Comparison of ENCODE assay signal across 10 cellular contexts in the genomic region with DNA sequence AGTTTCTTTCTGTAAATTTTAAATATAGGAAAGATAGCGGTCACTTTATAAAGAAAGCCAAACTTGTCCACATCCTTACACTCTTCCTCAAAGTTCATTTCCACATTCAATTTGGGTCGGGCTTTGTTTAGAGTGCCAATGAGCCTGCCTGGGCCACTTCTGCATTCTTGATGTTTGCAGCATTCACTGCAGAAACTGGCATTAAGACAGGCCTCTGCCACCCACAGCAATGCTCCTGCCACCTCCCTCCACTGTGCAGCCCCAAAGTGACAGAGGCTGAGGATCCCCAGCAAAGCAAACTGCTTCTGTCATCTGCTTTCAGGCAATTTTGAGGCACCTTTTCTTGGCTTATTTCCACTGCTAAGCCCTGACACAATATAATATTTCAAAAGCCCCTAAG.
DNase-seq lines count a peak whose midpoint lies in the region; ATAC-seq and TF ChIP-seq lines count a peak whose summit lies in the region.
"Had no signal": no experiment of that assay in that cellular context is flagged by ENCODE, and none has a peak within 500 bp of the region (broad histone marks: within the 10 kb centered on the region; RNA-seq: fewer than 3 reads in every experiment).

No MANE protein-coding gene starts in this region.

- H4K91ac ChIP-seq in IMR-90 (ENCODE audit: insufficient read depth, low read depth, low read length), result no peak overlapping the region
- H4K91ac ChIP-seq in mesenchymal stem cell (ENCODE audit: low read length), result no peak overlapping the region

- H3K23ac ChIP-seq in IMR-90 (ENCODE audit: low read depth, low read length) (no peak overlapping the region), mesenchymal stem cell (ENCODE audit: low read length in 2 of 2) (no peak overlapping the region)

- H3K27ac Mint-ChIP-seq in stimulated activated memory B cell treated with anti-CD40 and anti-IgM and Interleukin-4, amounts not matched to agents 10 μg/mL and 1 μg/mL and 100 μg/mL, for 72 hours, result peak overlapping the region; percentile 86
- no peak overlapping the region for H3K27ac Mint-ChIP-seq in type B pancreatic cell

- H3K4me2 ChIP-seq in IMR-90 (ENCODE audit: low read depth, low read length) (no peak overlapping the region), mesenchymal stem cell (ENCODE audit: low read length, poor library complexity, severe bottlenecking) (no peak overlapping the region)

- peak overlapping the region; percentile 42; the same call in 1 of the 2 replicates for H3K18ac ChIP-seq in IMR-90 (ENCODE audit: low read depth, low read length)
- no peak overlapping the region for H3K18ac ChIP-seq in mesenchymal stem cell (ENCODE audit: low read depth in 1 of 2, low read length in 2 of 2)

- H3K36me3 Mint-ChIP-seq in stimulated activated memory B cell treated with anti-CD40 and anti-IgM and Interleukin-4, amounts not matched to agents 10 μg/mL and 1 μg/mL and 100 μg/mL, for 72 hours, result no peaks in the 10 kb centered on the region
- no peaks in the 10 kb centered on the region for H3K36me3 Mint-ChIP-seq in type B pancreatic cell

- H2BK20ac ChIP-seq in IMR-90 (ENCODE audit: low read depth, low read length), result no peak overlapping the region

- in situ Hi-C loops in IMR-90 (cut with MboI; ENCODE audit: low sequenced_read_pairs), result no loop called here

- H3K79me1 ChIP-seq in IMR-90 (ENCODE audit: low read depth in 1 of 2, low read length in 2 of 2) (no peaks in the 10 kb centered on the region), mesenchymal stem cell (replicated peaks; ENCODE audit: low read length, poor library complexity, severe bottlenecking) (no peaks in the 10 kb centered on the region)

- 0 out of 2 replicates have a peak overlapping the region, but pooled peaks have one; percentile 24 for H4K5ac ChIP-seq in IMR-90 (ENCODE audit: low read depth, low read length)

- H3K4me1 Mint-ChIP-seq in stimulated activated memory B cell treated with anti-CD40 and anti-IgM and Interleukin-4, amounts not matched to agents 10 μg/mL and 1 μg/mL and 100 μg/mL, for 72 hours, result peaks cover 66% of the 10 kb centered on the region
- H3K4me1 Mint-ChIP-seq in type B pancreatic cell (ENCODE audit: unreplicated experiment), result peaks cover 22% of the 10 kb centered on the region

- H2BK15ac ChIP-seq in IMR-90 (ENCODE audit: low read depth, low read length) (no peak overlapping the region), mesenchymal stem cell (ENCODE audit: low read depth, poor library complexity, severe bottlenecking) (no peak overlapping the region)

- H2AK9ac ChIP-seq in IMR-90 (replicated peaks; ENCODE audit: low read depth, low read length, poor library complexity), result no peak overlapping the region

- H2AFZ ChIP-seq in IMR-90 (replicated peaks; ENCODE audit: low read length, poor library complexity), result peak overlapping the region; percentile 52
- no peak overlapping the region for H2AFZ ChIP-seq in mesenchymal stem cell (ENCODE audit: low read depth, low read length)

- H3K9me1 ChIP-seq in IMR-90 (ENCODE audit: insufficient read depth, low read length), result no peaks in the 10 kb centered on the region

- no peak for TF ChIP-seq POLR2A in IMR-90 (IDR thresholded peaks at IDR 0.05; ENCODE audit: low read depth, low read length)

- intact Hi-C loops in IMR-90 (cut with micrococcal nuclease), result no loop called here

- TF ChIP-seq CTCF in IMR-90 (conservative IDR thresholded peaks at IDR 0.05; ENCODE audit: low read depth, low read length) (no peak), type B pancreatic cell (conservative IDR thresholded peaks at IDR 0.05) (no peak)

- no peak overlapping the region for H3K27ac ChIP-seq in IMR-90 (ENCODE audit: insufficient read depth, low read length)
- H3K27ac ChIP-seq in mesenchymal stem cell (ENCODE audit: low read length, poor library complexity, severe bottlenecking), result no peak overlapping the region

- no peak overlapping the region; the same call in 1 of the 2 replicates for H3K14ac ChIP-seq in IMR-90 (replicated peaks; ENCODE audit: low read depth, low read length)
- no peak overlapping the region for H3K14ac ChIP-seq in mesenchymal stem cell (ENCODE audit: low read length in 2 of 2)

- H2BK5ac ChIP-seq in IMR-90 (ENCODE audit: low read depth, low read length, poor library complexity, severe bottlenecking), result no peak overlapping the region
- no peak overlapping the region for H2BK5ac ChIP-seq in mesenchymal stem cell (ENCODE audit: low read depth, low read length, poor library complexity, severe bottlenecking)

- no peaks in the 10 kb centered on the region for H4K20me1 ChIP-seq in IMR-90 (ENCODE audit: insufficient read depth, low read length)

- H3K4ac ChIP-seq in IMR-90 (ENCODE audit: low read depth, low read length) (no peak overlapping the region), mesenchymal stem cell (ENCODE audit: low read depth in 1 of 2, low read length in 2 of 2) (no peak overlapping the region)

- no peaks in the 10 kb centered on the region for H3K27me3 Mint-ChIP-seq in stimulated activated memory B cell treated with anti-CD40 and anti-IgM and Interleukin-4, amounts not matched to agents 10 μg/mL and 1 μg/mL and 100 μg/mL, for 72 hours
- H3K27me3 Mint-ChIP-seq in type B pancreatic cell, result no peaks in the 10 kb centered on the region

- peaks cover 18% of the 10 kb centered on the region for H3K4me1 ChIP-seq in IMR-90 (ENCODE audit: control insufficient read depth, insufficient read depth, low read length)
- peaks cover 11% of the 10 kb centered on the region for H3K4me1 ChIP-seq in mesenchymal stem cell (ENCODE audit: control insufficient read depth, insufficient read depth, low read depth, low read length)

- H3K9me3 Mint-ChIP-seq in stimulated activated memory B cell treated with anti-CD40 and anti-IgM and Interleukin-4, amounts not matched to agents 10 μg/mL and 1 μg/mL and 100 μg/mL, for 72 hours, result no peaks in the 10 kb centered on the region
- H3K9me3 Mint-ChIP-seq in type B pancreatic cell, result no peaks in the 10 kb centered on the region

- peak overlapping the region; percentile 68 for H3K4me3 Mint-ChIP-seq in stimulated activated memory B cell treated with anti-CD40 and anti-IgM and Interleukin-4, amounts not matched to agents 10 μg/mL and 1 μg/mL and 100 μg/mL, for 72 hours
- no peak overlapping the region for H3K4me3 Mint-ChIP-seq in type B pancreatic cell

- dilution Hi-C loops in IMR-90 (cut with HindIII; ENCODE audit: low sequenced_read_pairs, unreplicated experiment), result no loop called here

- H2BK12ac ChIP-seq in mesenchymal stem cell (ENCODE audit: low read length in 2 of 2), result no peak overlapping the region

- no peak overlapping the region for H3K4me3 ChIP-seq in IMR-90 (ENCODE audit: insufficient read depth, low read depth, low read length)
- H3K4me3 ChIP-seq in mesenchymal stem cell (ENCODE audit: insufficient read depth in 1 of 2, low read depth in 1 of 2, low read length in 2 of 2), result no peak overlapping the region

- no TSS peak for BruUV-seq in IMR-90 (replicated peaks; lab: Mats Ljungman, UMichigan)

- WGBS in IMR-90 (ENCODE audit: extremely low coverage in 2 of 2, insufficient read length in 1 of 2), 2 experiments, result 0% methylated on average over 1 of the region's 2 CpGs; no CpG with 5 or more reads in 1 of the 2 experiments
- WGBS in mesenchymal stem cell, result 95% methylated on average over 2 of the region's 2 CpGs

- no peaks in the 10 kb centered on the region for H3K36me3 ChIP-seq in IMR-90 (ENCODE audit: control insufficient read depth, insufficient read depth, low read length)
- no peaks in the 10 kb centered on the region for H3K36me3 ChIP-seq in mesenchymal stem cell (ENCODE audit: control insufficient read depth in 1 of 2, insufficient read depth in 2 of 2, low read depth in 1 of 2, low read length in 2 of 2)
- H3K36me3 ChIP-seq: thoracic aorta had no signal

- H3K9ac ChIP-seq in IMR-90 (ENCODE audit: low read depth, low read length), result no peak overlapping the region
- H3K9ac ChIP-seq in mesenchymal stem cell (ENCODE audit: low read length), result no peak overlapping the region

- no peaks in the 10 kb centered on the region for H3K9me3 ChIP-seq in IMR-90 (ENCODE audit: control insufficient read depth, insufficient read depth, low read length)
- H3K9me3 ChIP-seq in mesenchymal stem cell (ENCODE audit: control insufficient read depth, low read length), result no peaks in the 10 kb centered on the region
- H3K9me3 ChIP-seq: thoracic aorta had no signal

- CTCF ChIA-PET in IMR-90 (lab: Yijun Ruan, JAX), result no interaction called here

- ATAC-seq in IMR-90 (ENCODE audit: low read depth), result no peak
- peak; percentile 88 for ATAC-seq in stimulated activated memory B cell treated with anti-CD40 and anti-IgM and Interleukin-4, amounts not matched to agents 10 μg/mL and 1 μg/mL and 100 μg/mL, for 72 hours

- POLR2A ChIA-PET in IMR-90 (lab: Charles Lee; ENCODE audit: unreplicated experiment), result no interaction called here

- TF ChIP-seq RAD21 in IMR-90 (IDR thresholded peaks at IDR 0.05; ENCODE audit: low read length), result no peak

- H4K8ac ChIP-seq in IMR-90 (ENCODE audit: low read depth in 2 of 2, low read length in 2 of 2) (no peak overlapping the region), mesenchymal stem cell (ENCODE audit: low read length) (no peak overlapping the region)

- no peaks in the 10 kb centered on the region for H3K27me3 ChIP-seq in IMR-90 (ENCODE audit: control insufficient read depth, insufficient read depth, low read length)
- H3K27me3 ChIP-seq in mesenchymal stem cell (ENCODE audit: control insufficient read depth in 1 of 2, insufficient read depth in 1 of 2, low read length in 2 of 2), result no peaks in the 10 kb centered on the region

- peak; percentile 77 for DNase-seq in activated CD8-positive, alpha-beta memory T cell treated with anti-CD3 and anti-CD28 coated beads for 24 hours
- DNase-seq in activated CD8-positive, alpha-beta memory T cell treated with anti-CD3 and anti-CD28 coated beads, Interleukin-2, amount 50 U/mL, for 48 hours, result no peak
- DNase-seq in IMR-90, result no peak
- DNase-seq in activated naive CD4-positive, alpha-beta T cell treated with anti-CD3 and anti-CD28 coated beads, Interleukin-2, amount 50 U/mL, for 16 hours, result peak; percentile 52
- no peak for DNase-seq in NCI-H748 (lab: John Stamatoyannopoulos, UW; ENCODE audit: unreplicated experiment)
- DNase-seq in mesenchymal stem cell, result no peak
- DNase-seq in type B pancreatic cell (ENCODE audit: extremely low spot score, unreplicated experiment), result no peak
- DNase-seq: ACHN had no signal

- H2AK5ac ChIP-seq in IMR-90 (ENCODE audit: low read depth, low read length), result no peak overlapping the region
- no peak overlapping the region for H2AK5ac ChIP-seq in mesenchymal stem cell (ENCODE audit: low read length, severe bottlenecking)

- H2BK120ac ChIP-seq in IMR-90 (ENCODE audit: low read depth, low read length), result peak overlapping the region; percentile 29; the same call in 1 of the 2 replicates
- no peak overlapping the region for H2BK120ac ChIP-seq in mesenchymal stem cell (ENCODE audit: low read depth, low read length)

- H3K56ac ChIP-seq in IMR-90 (ENCODE audit: extremely low read depth, insufficient read depth, low read length), result no peak overlapping the region

TF ChIP-seq in IMR-90, 13 proteins besides CTCF, POLR2A, EP300 and RAD21 (continues in another document):
- no peak for TF ChIP-seq RFX5 (IDR thresholded peaks at IDR 0.05; ENCODE audit: low read depth, low read length)

Comparison
In these comparisons a context has a peak if more than half of its experiments do, and no peak if none do; other contexts are left out.
1. DNase-seq: peak in activated CD8-positive, alpha-beta memory T cell treated with anti-CD3 and anti-CD28 coated beads for 24 hours (single experiment) and activated naive CD4-positive, alpha-beta T cell treated with anti-CD3 and anti-CD28 coated beads, Interleukin-2, amount 50 U/mL, for 16 hours (single experiment); none in activated CD8-positive, alpha-beta memory T cell treated with anti-CD3 and anti-CD28 coated beads, Interleukin-2, amount 50 U/mL, for 48 hours (single experiment), IMR-90 (single experiment), NCI-H748 (single experiment), mesenchymal stem cell (single experiment) and type B pancreatic cell (single experiment).